In genomic region chr14:22791302-22791701, GRCh38 we compare ENCODE assay signal across 1 cellular context.
TF ChIP-seq lines count a peak whose summit lies in the region.

No MANE protein-coding gene starts in this region.

TF ChIP-seq in HEK293, 187 proteins besides CTCF, POLR2A, EP300 and RAD21 (continued from another document):
- TF ChIP-seq ZNF692 (tag by site-specific recombination; IDR thresholded peaks at IDR 0.05) (peak; percentile 62; the same call in 1 of the 2 replicates), ZNF404 (tag by site-specific recombination; IDR thresholded peaks at IDR 0.05) (no peak), ZNF10 (tag by site-specific recombination; IDR thresholded peaks at IDR 0.05) (0 out of 2 replicates have a peak, but pooled peaks have one; percentile 16), ZNF416 (tag by site-specific recombination; IDR thresholded peaks at IDR 0.05) (no peak), INSM2 (tag by site-specific recombination; IDR thresholded peaks at IDR 0.05) (0 out of 2 replicates have a peak, but pooled peaks have one; percentile 29), ZNF335 (tag by site-specific recombination; conservative IDR thresholded peaks at IDR 0.05) (0 out of 2 replicates have a peak, but pooled peaks have one; percentile 22), KLF7 (tag by site-specific recombination; IDR thresholded peaks at IDR 0.05; ENCODE audit: borderline replicate concordance) (no peak), ZNF157 (tag by site-specific recombination; IDR thresholded peaks at IDR 0.05) (no peak), ZBTB7A (tag by site-specific recombination; IDR thresholded peaks at IDR 0.05; ENCODE audit: low read depth) (no peak), ZFP37 (tag by site-specific recombination; IDR thresholded peaks at IDR 0.05) (no peak), ZNF362 (tag by site-specific recombination; IDR thresholded peaks at IDR 0.05) (0 out of 2 replicates have a peak, but pooled peaks have one; percentile 56), GLI2 (tag by site-specific recombination; IDR thresholded peaks at IDR 0.05; ENCODE audit: borderline replicate concordance, low read depth) (no peak), KLF8 (tag by site-specific recombination; IDR thresholded peaks at IDR 0.05) (peak; percentile 47; the same call in 1 of the 2 replicates), ZFHX2 (tag by site-specific recombination; conservative IDR thresholded peaks at IDR 0.05) (no peak), ZNF658 (tag by site-specific recombination; IDR thresholded peaks at IDR 0.05) (no peak), FEZF1 (tag by site-specific recombination; IDR thresholded peaks at IDR 0.05) (peak; percentile 41; the same call in 1 of the 2 replicates), ZNF629 (tag by site-specific recombination; IDR thresholded peaks at IDR 0.05) (peak; percentile 99), ZNF16 (tag by site-specific recombination; IDR thresholded peaks at IDR 0.05; ENCODE audit: low read depth) (no peak), TSHZ1 (tag by site-specific recombination; IDR thresholded peaks at IDR 0.05; ENCODE audit: borderline replicate concordance) (peak; percentile 75; the same call in 1 of the 2 replicates), ATF2 (tag by site-specific recombination; IDR thresholded peaks at IDR 0.05; ENCODE audit: low read depth) (peak; percentile 94), KLF1 (tag by site-specific recombination; IDR thresholded peaks at IDR 0.05) (no peak), SP7 (tag by site-specific recombination; IDR thresholded peaks at IDR 0.05) (peak; percentile 63), ZNF521 (tag by site-specific recombination; IDR thresholded peaks at IDR 0.05) (no peak), ZNF155 (tag by site-specific recombination; IDR thresholded peaks at IDR 0.05) (no peak), ZNF394 (tag by site-specific recombination; IDR thresholded peaks at IDR 0.05; ENCODE audit: borderline replicate concordance) (peak; percentile 20; the same call in 1 of the 2 replicates), ZNF366 (tag by site-specific recombination; conservative IDR thresholded peaks at IDR 0.05) (peak; percentile 79), OSR2 (tag by site-specific recombination; IDR thresholded peaks at IDR 0.05) (no peak), ZNF639 (tag by site-specific recombination; IDR thresholded peaks at IDR 0.05) (peak; percentile 48; the same call in 1 of the 2 replicates)
